In genomic region chr4:55865228-55865806, GRCh38 we compare ENCODE assay signal across 13 cellular contexts. TPM values are rescaled to one million over a fixed set of nuclear protein-coding genes. Genes with fewer than 3 reads are reported as not detected.
DNase-seq lines count a peak whose midpoint lies in the region; ATAC-seq and TF ChIP-seq lines count a peak whose summit lies in the region.
"Had no signal": no experiment of that assay in that cellular context is flagged by ENCODE, and none has a peak within 500 bp of the region (broad histone marks: within the 10 kb centered on the region; RNA-seq: fewer than 3 reads in every experiment).

No MANE protein-coding gene starts in this region.

- no peaks in the 10 kb centered on the region for H3K27me3 ChIP-seq in MM.1S (replicated peaks; ENCODE audit: insufficient read depth, low read length)

- no peak for TF ChIP-seq CTCF in AG10803 (conservative IDR thresholded peaks at IDR 0.05; ENCODE audit: low read length)
- TF ChIP-seq CTCF in MM.1S (IDR thresholded peaks at IDR 0.05; ENCODE audit: low read length), result no peak
- TF ChIP-seq CTCF in chondrocyte (IDR thresholded peaks at IDR 0.05), result no peak
- no peak for TF ChIP-seq CTCF in GM20000 (IDR thresholded peaks at IDR 0.05; ENCODE audit: extremely low read depth, missing control alignments)

- peaks cover 31% of the 10 kb centered on the region for H3K4me1 Mint-ChIP-seq in chondrocyte (ENCODE audit: low read depth)

- no peak overlapping the region for H3K4me3 ChIP-seq in AG10803 (ENCODE audit: low read length)
- H3K4me3 ChIP-seq in MM.1S (ENCODE audit: low read length), result no peak overlapping the region

- H3K9me3 Mint-ChIP-seq in chondrocyte (ENCODE audit: low read depth), result no peaks in the 10 kb centered on the region
- H3K9me3 Mint-ChIP-seq: activated naive CD4-positive, alpha-beta T cell treated with anti-CD3 and anti-CD28 coated beads, Interleukin-2, amount 10 ng/mL, durations not matched to agents 7 days and 5 days; IgD-negative memory B cell had no signal

- intact Hi-C loops in posterior cingulate gyrus (cut with DNase I), result no loop called here

- H3K27ac ChIP-seq in MM.1S (ENCODE audit: low read length), result peak overlapping the region; percentile 49; the same call in 1 of the 2 replicates

- H3K4me3 Mint-ChIP-seq in chondrocyte (ENCODE audit: unreplicated experiment), result no peak overlapping the region
- H3K4me3 Mint-ChIP-seq: activated naive CD4-positive, alpha-beta T cell treated with anti-CD3 and anti-CD28 coated beads, Interleukin-2, amount 10 ng/mL, durations not matched to agents 7 days and 5 days; IgD-negative memory B cell had no signal

- ATAC-seq in GM19467 (IDR thresholded peaks at IDR 0.05; ENCODE audit: unreplicated experiment), result no peak

- no peaks in the 10 kb centered on the region for H3K9me3 ChIP-seq in MM.1S (replicated peaks; ENCODE audit: insufficient read depth, low read length)

- no peaks in the 10 kb centered on the region for H3K27me3 Mint-ChIP-seq in chondrocyte (ENCODE audit: low read depth)
- H3K27me3 Mint-ChIP-seq: activated naive CD4-positive, alpha-beta T cell treated with anti-CD3 and anti-CD28 coated beads, Interleukin-2, amount 10 ng/mL, durations not matched to agents 7 days and 5 days; IgD-negative memory B cell had no signal

- no peaks in the 10 kb centered on the region for H3K9me2 ChIP-seq in MM.1S (replicated peaks; ENCODE audit: insufficient read depth, low read length)

- no peak overlapping the region for H3K4me2 ChIP-seq in MM.1S (ENCODE audit: low read depth, low read length)

- peaks cover 15% of the 10 kb centered on the region; the same call in 1 of the 2 replicates for H3F3A ChIP-seq in MM.1S (ENCODE audit: insufficient read depth, low read length)

- no peaks in the 10 kb centered on the region for H4K20me1 ChIP-seq in MM.1S (ENCODE audit: insufficient read depth, low read length)

- peak overlapping the region; percentile 88 for H3K27ac Mint-ChIP-seq in chondrocyte (ENCODE audit: unreplicated experiment)
- H3K27ac Mint-ChIP-seq: activated naive CD4-positive, alpha-beta T cell treated with anti-CD3 and anti-CD28 coated beads, Interleukin-2, amount 10 ng/mL, durations not matched to agents 7 days and 5 days; IgD-negative memory B cell had no signal

- no peaks in the 10 kb centered on the region for H3K79me2 ChIP-seq in MM.1S (ENCODE audit: low read length)

- no peak overlapping the region for H2AFZ ChIP-seq in MM.1S (ENCODE audit: low read length)

- H3K9ac ChIP-seq in MM.1S (ENCODE audit: low read length), result no peak overlapping the region

- DNase-seq in AG10803 (ENCODE audit: low read depth) (peak; percentile 66), MM.1S (no peak), chondrocyte (ENCODE audit: low spot score) (no peak), myocyte (ENCODE audit: low read depth) (peak; percentile 27), GM20000 (ENCODE audit: low spot score) (no peak), posterior cingulate gyrus (no peak), NCI-H524 treated with DMSO at 0.1 percent for 48 hours (lab: John Stamatoyannopoulos, UW) (no peak)
- DNase-seq: activated naive CD4-positive, alpha-beta T cell treated with anti-CD3 and anti-CD28 coated beads, Interleukin-2, amount 10 ng/mL, durations not matched to agents 7 days and 5 days; GOT3; NCI-H526 treated with DMSO at 0.1 percent for 48 hours; occipital lobe had no signal

- no peaks in the 10 kb centered on the region; the same call in 1 of the 2 replicates for H3K36me3 ChIP-seq in MM.1S (replicated peaks; ENCODE audit: insufficient read depth, low read length)

- H3K36me3 Mint-ChIP-seq in chondrocyte (ENCODE audit: low read depth), result peaks cover 17% of the 10 kb centered on the region

- H3K4me1 ChIP-seq in MM.1S (ENCODE audit: low read length), result peaks cover 28% of the 10 kb centered on the region

RNA-seq across cellular contexts. Expression of gene EXOC1, which starts 11.9 kb away (rescaled TPM):
- total RNA-seq in chondrocyte, result 28.9 to 38.8 TPM (median 29.5 TPM) in 3 replicates
- total RNA-seq in myocyte, result 43.4 and 43.5 TPM in 2 replicates
- polyA plus RNA-seq in myocyte (2012), result 17.3 TPM

RNA-seq across cellular contexts. Expression of gene EXOC1L, which starts 45.7 kb away (rescaled TPM):
- not detected in 3 replicates for total RNA-seq in chondrocyte
- total RNA-seq in myocyte, result not detected in 2 replicates
- polyA plus RNA-seq in myocyte (2012), result not detected
- total RNA-seq: occipital lobe had no signal
- polyA plus RNA-seq: IgD-negative memory B cell had no signal

Comparison
In these comparisons a context has a peak if more than half of its experiments do, and no peak if none do; other contexts are left out.
1. DNase-seq: peak in AG10803 (single experiment) and myocyte (single experiment); none in MM.1S (single experiment), chondrocyte (single experiment), GM20000 (single experiment), posterior cingulate gyrus (0 of 10) and NCI-H524 treated with DMSO at 0.1 percent for 48 hours (single experiment).